ENCODE assay signal across 1 cellular context in genomic region chr5:169279125-169279524, GRCh38.
TF ChIP-seq lines count a peak whose summit lies in the region.

No MANE protein-coding gene starts in this region.

TF ChIP-seq in WTC11, 78 proteins besides CTCF, POLR2A, EP300 and RAD21 (continued from another document):
- TF ChIP-seq, protein P1, sequence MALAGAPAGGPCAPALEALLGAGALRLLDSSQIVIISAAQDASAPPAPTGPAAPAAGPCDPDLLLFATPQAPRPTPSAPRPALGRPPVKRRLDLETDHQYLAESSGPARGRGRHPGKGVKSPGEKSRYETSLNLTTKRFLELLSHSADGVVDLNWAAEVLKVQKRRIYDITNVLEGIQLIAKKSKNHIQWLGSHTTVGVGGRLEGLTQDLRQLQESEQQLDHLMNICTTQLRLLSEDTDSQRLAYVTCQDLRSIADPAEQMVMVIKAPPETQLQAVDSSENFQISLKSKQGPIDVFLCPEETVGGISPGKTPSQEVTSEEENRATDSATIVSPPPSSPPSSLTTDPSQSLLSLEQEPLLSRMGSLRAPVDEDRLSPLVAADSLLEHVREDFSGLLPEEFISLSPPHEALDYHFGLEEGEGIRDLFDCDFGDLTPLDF (CRISPR knock-in tag; IDR thresholded peaks at IDR 0.05) = no peak
- TF ChIP-seq ESRRA (CRISPR knock-in tag; IDR thresholded peaks at IDR 0.05; ENCODE audit: borderline replicate concordance) (no peak), FOXJ3 (CRISPR knock-in tag; IDR thresholded peaks at IDR 0.05; ENCODE audit: borderline replicate concordance) (no peak), SP1 (CRISPR knock-in tag; conservative IDR thresholded peaks at IDR 0.05) (no peak), FOXK1 (CRISPR knock-in tag; IDR thresholded peaks at IDR 0.05) (no peak), TEAD1 (CRISPR knock-in tag; IDR thresholded peaks at IDR 0.05) (no peak), ZNF317 (CRISPR knock-in tag; IDR thresholded peaks at IDR 0.05; ENCODE audit: borderline replicate concordance, low read depth) (no peak), HMGA2 (CRISPR knock-in tag; IDR thresholded peaks at IDR 0.05) (no peak)
- TF ChIP-seq, protein P2, sequence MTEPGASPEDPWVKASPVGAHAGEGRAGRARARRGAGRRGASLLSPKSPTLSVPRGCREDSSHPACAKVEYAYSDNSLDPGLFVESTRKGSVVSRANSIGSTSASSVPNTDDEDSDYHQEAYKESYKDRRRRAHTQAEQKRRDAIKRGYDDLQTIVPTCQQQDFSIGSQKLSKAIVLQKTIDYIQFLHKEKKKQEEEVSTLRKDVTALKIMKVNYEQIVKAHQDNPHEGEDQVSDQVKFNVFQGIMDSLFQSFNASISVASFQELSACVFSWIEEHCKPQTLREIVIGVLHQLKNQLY (CRISPR knock-in tag; IDR thresholded peaks at IDR 0.05) = no peak
